ENCODE assay signal across 15 cellular contexts in genomic region chr19:13092206-13092605, GRCh38. TPM values are rescaled to one million over a fixed set of nuclear protein-coding genes. Genes with fewer than 3 reads are reported as not detected.
DNase-seq lines count a peak whose midpoint lies in the region; ATAC-seq and TF ChIP-seq lines count a peak whose summit lies in the region.
"Had no signal": no experiment of that assay in that cellular context is flagged by ENCODE, and none has a peak within 500 bp of the region (broad histone marks: within the 10 kb centered on the region; RNA-seq: fewer than 3 reads in every experiment).

No MANE protein-coding gene starts in this region.

- H3K9me3 Mint-ChIP-seq in GM23338 (no peaks in the 10 kb centered on the region), mesothelial cell of epicardium (no peaks in the 10 kb centered on the region)
- H3K9me3 Mint-ChIP-seq: activated CD4-positive, alpha-beta memory T cell treated with anti-CD3 and anti-CD28 coated beads for 36 hours; activated T-helper 2 cell treated with anti-CD3 and anti-CD28 coated beads, Interferon-gamma antibody, Interleukin-2, Interleukin-4, amounts not matched to agents 10 μg/mL and 5 μg/mL and 100 μg/mL, durations not matched to agents 14 hours and 24 hours and 36 hours; naive B cell had no signal

- intact Hi-C loops in colonic mucosa (cut with DNase I) = loop anchor here (2.0 to 10.0 kb wide), 2 partner anchors 57 to 113 kb away; no protein-coding TSS in a partner anchor

- no peaks in the 10 kb centered on the region for H3K36me3 ChIP-seq in GM23338 (ENCODE audit: insufficient read depth)
- no peaks in the 10 kb centered on the region for H3K36me3 ChIP-seq in colonic mucosa
- H3K36me3 ChIP-seq in BE2C = no peaks in the 10 kb centered on the region

- H3K9ac ChIP-seq in colonic mucosa (ENCODE audit: low read depth in 2 of 2, low read length in 2 of 2) = no peak overlapping the region

- H3K27me3 Mint-ChIP-seq in GM23338 (ENCODE audit: insufficient read depth, low read depth, poor library complexity) (peaks cover 50% of the 10 kb centered on the region), mesothelial cell of epicardium (ENCODE audit: low read depth) (peaks cover 38% of the 10 kb centered on the region)
- H3K27me3 Mint-ChIP-seq: naive B cell had no signal

- no peak for ATAC-seq in GM23338

- H3K27ac Mint-ChIP-seq in GM23338 (no peak overlapping the region), mesothelial cell of epicardium (peak overlapping the region; percentile 95)
- H3K27ac Mint-ChIP-seq: activated CD4-positive, alpha-beta memory T cell treated with anti-CD3 and anti-CD28 coated beads for 36 hours; activated T-helper 2 cell treated with anti-CD3 and anti-CD28 coated beads, Interferon-gamma antibody, Interleukin-2, Interleukin-4, amounts not matched to agents 10 μg/mL and 5 μg/mL and 100 μg/mL, durations not matched to agents 14 hours and 24 hours and 36 hours had no signal

- TF ChIP-seq CTCF in GM23338 (conservative IDR thresholded peaks at IDR 0.05; ENCODE audit: low read depth in 2 of 2) = peak in 1 of 2 experiments; percentile 7; a peak in 1 of 4 replicates
- no peak for TF ChIP-seq CTCF in colonic mucosa (IDR thresholded peaks at IDR 0.05)
- TF ChIP-seq CTCF in mesothelial cell of epicardium (IDR thresholded peaks at IDR 0.05; ENCODE audit: unreplicated experiment) = no peak
- TF ChIP-seq CTCF in BE2C (IDR thresholded peaks at IDR 0.05; ENCODE audit: low read depth, low read length) = no peak

- H3K27me3 ChIP-seq in GM23338 (ENCODE audit: insufficient read depth) = peaks cover 45% of the 10 kb centered on the region
- H3K27me3 ChIP-seq in colonic mucosa = no peaks in the 10 kb centered on the region
- H3K27me3 ChIP-seq in BE2C = no peaks in the 10 kb centered on the region

- H3K27ac ChIP-seq in GM23338 (ENCODE audit: low read depth) (no peak overlapping the region), colonic mucosa (peak overlapping the region; percentile 7), substantia nigra (ENCODE audit: low read depth, low read length, poor library complexity, severe bottlenecking) (peak overlapping the region; percentile 97)

- peaks cover 35% of the 10 kb centered on the region for H3K4me1 ChIP-seq in GM23338 (ENCODE audit: insufficient read depth)
- peaks cover 10% of the 10 kb centered on the region for H3K4me1 ChIP-seq in colonic mucosa
- peaks cover 49% of the 10 kb centered on the region for H3K4me1 ChIP-seq in BE2C

- peak overlapping the region; percentile 76; the same call in 1 of the 2 replicates for H2AFZ ChIP-seq in GM23338

- H3K79me2 ChIP-seq in GM23338 (replicated peaks; ENCODE audit: insufficient read depth) = no peaks in the 10 kb centered on the region

- H3K4me2 ChIP-seq in GM23338 = peak overlapping the region; percentile 79

- H3K4me3 Mint-ChIP-seq in GM23338 (no peak overlapping the region; the same call in 2 of the 3 replicates), mesothelial cell of epicardium (no peak overlapping the region)
- H3K4me3 Mint-ChIP-seq: activated CD4-positive, alpha-beta memory T cell treated with anti-CD3 and anti-CD28 coated beads for 36 hours; naive B cell had no signal

- H3F3A ChIP-seq in GM23338 (replicated peaks; ENCODE audit: low read depth) = peaks cover 28% of the 10 kb centered on the region

- H3K4me3 ChIP-seq in GM23338 = peak overlapping the region; percentile 44
- H3K4me3 ChIP-seq in colonic mucosa = no peak overlapping the region
- H3K4me3 ChIP-seq in BE2C (ENCODE audit: low read depth, low read length) = no peak overlapping the region

- H3K36me3 Mint-ChIP-seq in GM23338 (ENCODE audit: low read depth) (no peaks in the 10 kb centered on the region), mesothelial cell of epicardium (peaks cover 5% of the 10 kb centered on the region)
- H3K36me3 Mint-ChIP-seq: activated CD4-positive, alpha-beta memory T cell treated with anti-CD3 and anti-CD28 coated beads for 36 hours had no signal

- H3K4me1 Mint-ChIP-seq in GM23338 (peaks cover 42% of the 10 kb centered on the region), mesothelial cell of epicardium (peaks cover 52% of the 10 kb centered on the region)

- 0 out of 2 replicates have a peak, but pooled peaks cover 3% of the 10 kb centered on the region for H4K20me1 ChIP-seq in GM23338 (replicated peaks; ENCODE audit: insufficient read depth)

- no peaks in the 10 kb centered on the region for H3K9me3 ChIP-seq in colonic mucosa
- H3K9me3 ChIP-seq in BE2C = no peaks in the 10 kb centered on the region

- H3K9me2 ChIP-seq in GM23338 (ENCODE audit: insufficient read depth) = no peaks in the 10 kb centered on the region

- DNase-seq in GM23338 (ENCODE audit: low spot score) = no peak
- no peak for DNase-seq in colonic mucosa
- DNase-seq in mesothelial cell of epicardium (ENCODE audit: low spot score in 2 of 2, unreplicated experiment in 2 of 2) = no peak
- DNase-seq in substantia nigra (lab: John Stamatoyannopoulos, UW) = peak in 1 of 49 donors; percentile 64
- no peak for DNase-seq in BE2C
- DNase-seq in hippocampal formation (lab: John Stamatoyannopoulos, UW) = no peak
- no peak for DNase-seq in medulla oblongata (ENCODE audit: extremely low spot score)
- no peak for DNase-seq in kidney glomerular epithelial cell (lab: John Stamatoyannopoulos, UW)
- DNase-seq: activated CD4-positive, alpha-beta memory T cell treated with anti-CD3 and anti-CD28 coated beads for 36 hours; foreskin melanocyte; naive B cell; NCI-H2227 treated with DMSO at 0.1 percent for 48 hours; stimulated activated naive CD4-positive, alpha-beta T cell had no signal

TF ChIP-seq in GM23338, 12 proteins besides CTCF, POLR2A, EP300 and RAD21:
- TF ChIP-seq ZNF331 (CRISPR knock-in tag; IDR thresholded peaks at IDR 0.05; ENCODE audit: low read depth) (no peak), POLR2AphosphoS5 (IDR thresholded peaks at IDR 0.05; ENCODE audit: low read depth) (no peak), NANOG (IDR thresholded peaks at IDR 0.05; ENCODE audit: borderline replicate concordance) (no peak), CREB1 (CRISPR knock-in tag; IDR thresholded peaks at IDR 0.05; ENCODE audit: low read depth) (no peak), EZH2 (IDR thresholded peaks at IDR 0.05; ENCODE audit: low read depth, unreplicated experiment) (peak; percentile 26)

RNA-seq across cellular contexts. Expression of gene LYL1, which starts 10.5 kb away (rescaled TPM):
- total RNA-seq in GM23338 (2014; rRNA removed; shearing (Covaris generic)) = 0.47 and 2.2 TPM in 2 replicates
- polyA plus RNA-seq in GM23338 (2016; fragmentation: Nextera tagmentation; extraction: Ambion mirVana) = 0.77 and 1.2 TPM in 2 replicates
- total RNA-seq in colonic mucosa (1 to 10 TPM; 3.6 to 4.5 TPM), mesothelial cell of epicardium (3.4 to 4.0 TPM (median 3.8 TPM) in 3 replicates)
- 75.7 TPM for polyA plus RNA-seq in BE2C (2012; ENCODE audit: insufficient read depth, insufficient read length, low read depth)
- total RNA-seq: SK-MEL-5 had no signal

RNA-seq across cellular contexts. Expression of gene TRMT1, which starts 24.3 kb away (rescaled TPM):
- total RNA-seq in GM23338 (2014; rRNA removed; shearing (Covaris generic)) = 76.4 and 88.6 TPM in 2 replicates
- polyA plus RNA-seq in GM23338 (2016; fragmentation: Nextera tagmentation; extraction: Ambion mirVana) = 90.1 and 92.6 TPM in 2 replicates
- total RNA-seq in colonic mucosa (10 to 100 TPM; 17.5 to 40.1 TPM), mesothelial cell of epicardium (53.9 to 58.6 TPM (median 57.0 TPM) in 3 replicates)
- 98.5 TPM for polyA plus RNA-seq in BE2C (2012; ENCODE audit: insufficient read depth, insufficient read length, low read depth)

RNA-seq across cellular contexts. Expression of gene NACC1, which starts 25.9 kb away (rescaled TPM):
- 203 and 260 TPM in 2 replicates for total RNA-seq in GM23338 (2014; rRNA removed; shearing (Covaris generic))
- polyA plus RNA-seq in GM23338 (2016; fragmentation: Nextera tagmentation; extraction: Ambion mirVana) = 12.4 and 16.1 TPM in 2 replicates
- total RNA-seq in colonic mucosa (100 to 1,000 TPM in 1 of 2 donors, 10 to 100 TPM in 1; 56.7 to 119 TPM), mesothelial cell of epicardium (63.0 to 76.4 TPM (median 74.5 TPM) in 3 replicates)
- 97.8 TPM for polyA plus RNA-seq in BE2C (2012; ENCODE audit: insufficient read depth, insufficient read length, low read depth)

RNA-seq across cellular contexts. Expression of gene STX10, which starts 58.0 kb away (rescaled TPM):
- total RNA-seq in GM23338 (2014; rRNA removed; shearing (Covaris generic)) = 55.9 and 58.3 TPM in 2 replicates
- polyA plus RNA-seq in GM23338 (2016; fragmentation: Nextera tagmentation; extraction: Ambion mirVana) = 42.8 and 44.0 TPM in 2 replicates
- total RNA-seq in colonic mucosa = 10 to 100 TPM; 51.0 to 78.2 TPM
- 52.7 to 58.4 TPM (median 56.7 TPM) in 3 replicates for total RNA-seq in mesothelial cell of epicardium
- 274 TPM for polyA plus RNA-seq in BE2C (2012; ENCODE audit: insufficient read depth, insufficient read length, low read depth)

RNA-seq across cellular contexts. Expression of gene IER2, which starts 58.0 kb away (rescaled TPM):
- total RNA-seq in GM23338 (2014; rRNA removed; shearing (Covaris generic)) = 99.1 and 124 TPM in 2 replicates
- polyA plus RNA-seq in GM23338 (2016; fragmentation: Nextera tagmentation; extraction: Ambion mirVana) = 191 and 200 TPM in 2 replicates
- total RNA-seq in colonic mucosa (100 to 1,000 TPM in 1 of 2 donors, 10 to 100 TPM in 1; 83.4 to 116 TPM), mesothelial cell of epicardium (278 to 284 TPM (median 282 TPM) in 3 replicates)
- polyA plus RNA-seq in BE2C (2012; ENCODE audit: insufficient read depth, insufficient read length, low read depth) = 291 TPM
